1 cellular context compared by ENCODE assay signal in genomic region chr3:59660852-59661624, GRCh38.
TF ChIP-seq lines count a peak whose summit lies in the region.

No MANE protein-coding gene starts in this region.

TF ChIP-seq in HEK293, 187 proteins besides CTCF, POLR2A, EP300 and RAD21 (continued from another document and continues in another):
- TF ChIP-seq ZSCAN4 (tag by site-specific recombination; IDR thresholded peaks at IDR 0.05): no peak
- no peak for TF ChIP-seq ZNF138 (tag by site-specific recombination; IDR thresholded peaks at IDR 0.05; ENCODE audit: borderline replicate concordance)
- peak; percentile 99 for TF ChIP-seq ZBTB44 (tag by site-specific recombination; IDR thresholded peaks at IDR 0.05)
- TF ChIP-seq ZNF248 (tag by site-specific recombination; IDR thresholded peaks at IDR 0.05): no peak
- TF ChIP-seq ZNF274 (IDR thresholded peaks at IDR 0.05; ENCODE audit: low read length): no peak
- TF ChIP-seq ZNF274 (tag by site-specific recombination; IDR thresholded peaks at IDR 0.05; ENCODE audit: borderline replicate concordance): no peak
- no peak for TF ChIP-seq GFI1B (tag by site-specific recombination; IDR thresholded peaks at IDR 0.05)
- TF ChIP-seq ZNF16 (tag by site-specific recombination; IDR thresholded peaks at IDR 0.05; ENCODE audit: low read depth): no peak
- TF ChIP-seq ELK4 (IDR thresholded peaks at IDR 0.05; ENCODE audit: borderline replicate concordance, low read depth, low read length): no peak
- TF ChIP-seq ZNF513 (tag by site-specific recombination; IDR thresholded peaks at IDR 0.05): no peak
- no peak for TF ChIP-seq PBX3 (CRISPR knock-in tag; IDR thresholded peaks at IDR 0.05)
- no peak for TF ChIP-seq REST (tag by site-specific recombination; IDR thresholded peaks at IDR 0.05)
- no peak for TF ChIP-seq ZNF391 (tag by site-specific recombination; IDR thresholded peaks at IDR 0.05; ENCODE audit: borderline replicate concordance, low read depth)
- no peak for TF ChIP-seq ZNF426 (tag by site-specific recombination; IDR thresholded peaks at IDR 0.05)
- peak; percentile 44; the same call in 1 of the 2 replicates for TF ChIP-seq OVOL3 (tag by site-specific recombination; IDR thresholded peaks at IDR 0.05)
- no peak for TF ChIP-seq SCRT2 (tag by site-specific recombination; IDR thresholded peaks at IDR 0.05)
- TF ChIP-seq ZNF175 (tag by site-specific recombination; IDR thresholded peaks at IDR 0.05): no peak
- no peak for TF ChIP-seq ZFHX2 (tag by site-specific recombination; conservative IDR thresholded peaks at IDR 0.05)
- peak; percentile 68 for TF ChIP-seq ZNF843 (tag by site-specific recombination; IDR thresholded peaks at IDR 0.05)
- no peak for TF ChIP-seq ZEB2 (tag by site-specific recombination; IDR thresholded peaks at IDR 0.05)
- TF ChIP-seq TCF7L2 (IDR thresholded peaks at IDR 0.05; ENCODE audit: borderline replicate concordance, low read depth, low read length): peak; percentile 77; the same call in 1 of the 2 replicates
- TF ChIP-seq ZNF529 (tag by site-specific recombination; IDR thresholded peaks at IDR 0.05; ENCODE audit: insufficient replicate concordance): no peak
- TF ChIP-seq ZNF24 (tag by site-specific recombination; IDR thresholded peaks at IDR 0.05): no peak
- no peak for TF ChIP-seq PATZ1 (tag by site-specific recombination; IDR thresholded peaks at IDR 0.05)
- TF ChIP-seq ZNF350 (tag by site-specific recombination; IDR thresholded peaks at IDR 0.05): no peak
- TF ChIP-seq ZBTB10 (tag by site-specific recombination; IDR thresholded peaks at IDR 0.05): no peak
- TF ChIP-seq ZNF792 (tag by site-specific recombination; IDR thresholded peaks at IDR 0.05): no peak
- TF ChIP-seq GLI4 (tag by site-specific recombination; IDR thresholded peaks at IDR 0.05): no peak
- TF ChIP-seq ZNF488 (tag by site-specific recombination; IDR thresholded peaks at IDR 0.05): no peak
- TF ChIP-seq ZNF658 (tag by site-specific recombination; IDR thresholded peaks at IDR 0.05): no peak
- TF ChIP-seq WT1 (tag by site-specific recombination; IDR thresholded peaks at IDR 0.05): peak; percentile 52; the same call in 1 of the 2 replicates
- TF ChIP-seq ZNF654 (tag by site-specific recombination; IDR thresholded peaks at IDR 0.05; ENCODE audit: low read depth): no peak
- peak; percentile 80 for TF ChIP-seq OSR2 (tag by site-specific recombination; IDR thresholded peaks at IDR 0.05)
- no peak for TF ChIP-seq ZNF146 (tag by site-specific recombination; IDR thresholded peaks at IDR 0.05)
- no peak for TF ChIP-seq ZNF280C (tag by site-specific recombination; IDR thresholded peaks at IDR 0.05)
- no peak for TF ChIP-seq ZNF830 (tag by site-specific recombination; IDR thresholded peaks at IDR 0.05; ENCODE audit: low read depth)
- TF ChIP-seq ZXDB (tag by site-specific recombination; IDR thresholded peaks at IDR 0.05): no peak
- no peak for TF ChIP-seq ZFP37 (tag by site-specific recombination; IDR thresholded peaks at IDR 0.05)
- TF ChIP-seq ZNF549 (tag by site-specific recombination; IDR thresholded peaks at IDR 0.05): no peak
- no peak for TF ChIP-seq ZNF544 (tag by site-specific recombination; IDR thresholded peaks at IDR 0.05)
- no peak for TF ChIP-seq ZNF600 (tag by site-specific recombination; IDR thresholded peaks at IDR 0.05)
- no peak for TF ChIP-seq ZNF354C (tag by site-specific recombination; IDR thresholded peaks at IDR 0.05; ENCODE audit: borderline replicate concordance, low read depth)
- TF ChIP-seq ZNF157 (tag by site-specific recombination; IDR thresholded peaks at IDR 0.05): no peak
- no peak for TF ChIP-seq ZNF837 (tag by site-specific recombination; IDR thresholded peaks at IDR 0.05)
- TF ChIP-seq ZNF202 (tag by site-specific recombination; IDR thresholded peaks at IDR 0.05; ENCODE audit: borderline replicate concordance): no peak
